1 cellular context compared by ENCODE assay signal in genomic region chr6:8539446-8539845, GRCh38.
TF ChIP-seq lines count a peak whose summit lies in the region.

No MANE protein-coding gene starts in this region.

TF ChIP-seq in GM23338, 12 proteins besides CTCF, POLR2A, EP300 and RAD21 (continued from another document):
- TF ChIP-seq, protein P1, sequence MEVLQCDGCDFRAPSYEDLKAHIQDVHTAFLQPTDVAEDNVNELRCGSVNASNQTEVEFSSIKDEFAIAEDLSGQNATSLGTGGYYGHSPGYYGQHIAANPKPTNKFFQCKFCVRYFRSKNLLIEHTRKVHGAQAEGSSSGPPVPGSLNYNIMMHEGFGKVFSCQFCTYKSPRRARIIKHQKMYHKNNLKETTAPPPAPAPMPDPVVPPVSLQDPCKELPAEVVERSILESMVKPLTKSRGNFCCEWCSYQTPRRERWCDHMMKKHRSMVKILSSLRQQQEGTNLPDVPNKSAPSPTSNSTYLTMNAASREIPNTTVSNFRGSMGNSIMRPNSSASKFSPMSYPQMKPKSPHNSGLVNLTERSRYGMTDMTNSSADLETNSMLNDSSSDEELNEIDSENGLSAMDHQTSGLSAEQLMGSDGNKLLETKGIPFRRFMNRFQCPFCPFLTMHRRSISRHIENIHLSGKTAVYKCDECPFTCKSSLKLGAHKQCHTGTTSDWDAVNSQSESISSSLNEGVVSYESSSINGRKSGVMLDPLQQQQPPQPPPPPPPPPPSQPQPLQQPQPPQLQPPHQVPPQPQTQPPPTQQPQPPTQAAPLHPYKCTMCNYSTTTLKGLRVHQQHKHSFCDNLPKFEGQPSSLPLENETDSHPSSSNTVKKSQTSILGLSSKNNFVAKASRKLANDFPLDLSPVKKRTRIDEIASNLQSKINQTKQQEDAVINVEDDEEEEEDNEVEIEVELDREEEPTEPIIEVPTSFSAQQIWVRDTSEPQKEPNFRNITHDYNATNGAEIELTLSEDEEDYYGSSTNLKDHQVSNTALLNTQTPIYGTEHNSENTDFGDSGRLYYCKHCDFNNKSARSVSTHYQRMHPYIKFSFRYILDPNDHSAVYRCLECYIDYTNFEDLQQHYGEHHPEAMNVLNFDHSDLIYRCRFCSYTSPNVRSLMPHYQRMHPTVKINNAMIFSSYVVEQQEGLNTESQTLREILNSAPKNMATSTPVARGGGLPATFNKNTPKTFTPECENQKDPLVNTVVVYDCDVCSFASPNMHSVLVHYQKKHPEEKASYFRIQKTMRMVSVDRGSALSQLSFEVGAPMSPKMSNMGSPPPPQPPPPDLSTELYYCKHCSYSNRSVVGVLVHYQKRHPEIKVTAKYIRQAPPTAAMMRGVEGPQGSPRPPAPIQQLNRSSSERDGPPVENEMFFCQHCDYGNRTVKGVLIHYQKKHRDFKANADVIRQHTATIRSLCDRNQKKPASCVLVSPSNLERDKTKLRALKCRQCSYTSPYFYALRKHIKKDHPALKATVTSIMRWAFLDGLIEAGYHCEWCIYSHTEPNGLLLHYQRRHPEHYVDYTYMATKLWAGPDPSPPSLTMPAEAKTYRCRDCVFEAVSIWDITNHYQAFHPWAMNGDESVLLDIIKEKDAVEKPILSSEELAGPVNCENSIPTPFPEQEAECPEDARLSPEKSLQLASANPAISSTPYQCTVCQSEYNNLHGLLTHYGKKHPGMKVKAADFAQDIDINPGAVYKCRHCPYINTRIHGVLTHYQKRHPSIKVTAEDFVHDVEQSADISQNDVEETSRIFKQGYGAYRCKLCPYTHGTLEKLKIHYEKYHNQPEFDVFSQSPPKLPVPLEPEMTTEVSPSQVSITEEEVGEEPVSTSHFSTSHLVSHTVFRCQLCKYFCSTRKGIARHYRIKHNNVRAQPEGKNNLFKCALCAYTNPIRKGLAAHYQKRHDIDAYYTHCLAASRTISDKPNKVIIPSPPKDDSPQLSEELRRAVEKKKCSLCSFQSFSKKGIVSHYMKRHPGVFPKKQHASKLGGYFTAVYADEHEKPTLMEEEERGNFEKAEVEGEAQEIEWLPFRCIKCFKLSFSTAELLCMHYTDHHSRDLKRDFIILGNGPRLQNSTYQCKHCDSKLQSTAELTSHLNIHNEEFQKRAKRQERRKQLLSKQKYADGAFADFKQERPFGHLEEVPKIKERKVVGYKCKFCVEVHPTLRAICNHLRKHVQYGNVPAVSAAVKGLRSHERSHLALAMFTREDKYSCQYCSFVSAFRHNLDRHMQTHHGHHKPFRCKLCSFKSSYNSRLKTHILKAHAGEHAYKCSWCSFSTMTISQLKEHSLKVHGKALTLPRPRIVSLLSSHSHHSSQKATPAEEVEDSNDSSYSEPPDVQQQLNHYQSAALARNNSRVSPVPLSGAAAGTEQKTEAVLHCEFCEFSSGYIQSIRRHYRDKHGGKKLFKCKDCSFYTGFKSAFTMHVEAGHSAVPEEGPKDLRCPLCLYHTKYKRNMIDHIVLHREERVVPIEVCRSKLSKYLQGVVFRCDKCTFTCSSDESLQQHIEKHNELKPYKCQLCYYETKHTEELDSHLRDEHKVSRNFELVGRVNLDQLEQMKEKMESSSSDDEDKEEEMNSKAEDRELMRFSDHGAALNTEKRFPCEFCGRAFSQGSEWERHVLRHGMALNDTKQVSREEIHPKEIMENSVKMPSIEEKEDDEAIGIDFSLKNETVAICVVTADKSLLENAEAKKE (CRISPR knock-in tag; IDR thresholded peaks at IDR 0.05) = no peak
- TF ChIP-seq EZH2 (IDR thresholded peaks at IDR 0.05; ENCODE audit: low read depth, unreplicated experiment) = no peak
- no peak for TF ChIP-seq EZH2phosphoT487 (IDR thresholded peaks at IDR 0.05; ENCODE audit: unreplicated experiment)
- TF ChIP-seq STAT1 (IDR thresholded peaks at IDR 0.05; ENCODE audit: unreplicated experiment) = no peak
- no peak for TF ChIP-seq CREB1 (CRISPR knock-in tag; IDR thresholded peaks at IDR 0.05; ENCODE audit: low read depth)
- TF ChIP-seq ETS1 (IDR thresholded peaks at IDR 0.05) = no peak
- no peak for TF ChIP-seq ZNF331 (CRISPR knock-in tag; IDR thresholded peaks at IDR 0.05; ENCODE audit: low read depth)
TF ChIP-seq in GM23338: peak in this region for 0.
